ENCODE assay signal across 1 cellular context in genomic region chr1:112982328-112982727, GRCh38.
TF ChIP-seq lines count a peak whose summit lies in the region.

No MANE protein-coding gene starts in this region.

TF ChIP-seq in K562, 482 proteins besides CTCF, POLR2A, EP300 and RAD21 (continued from another document):
- TF ChIP-seq ZNF449 (CRISPR knock-in tag; IDR thresholded peaks at IDR 0.05) (no peak), ELF2 (CRISPR knock-in tag; IDR thresholded peaks at IDR 0.05) (no peak), PTRF (tag; IDR thresholded peaks at IDR 0.05) (no peak), ZNF316 (IDR thresholded peaks at IDR 0.05) (peak; percentile 92), THRA (IDR thresholded peaks at IDR 0.05) (no peak), CTBP1 (IDR thresholded peaks at IDR 0.05; ENCODE audit: borderline replicate concordance) (no peak), BCOR (IDR thresholded peaks at IDR 0.05) (no peak), C11orf30 (IDR thresholded peaks at IDR 0.05; ENCODE audit: low read depth) (peak; percentile 87)
